In the genomic region with DNA sequence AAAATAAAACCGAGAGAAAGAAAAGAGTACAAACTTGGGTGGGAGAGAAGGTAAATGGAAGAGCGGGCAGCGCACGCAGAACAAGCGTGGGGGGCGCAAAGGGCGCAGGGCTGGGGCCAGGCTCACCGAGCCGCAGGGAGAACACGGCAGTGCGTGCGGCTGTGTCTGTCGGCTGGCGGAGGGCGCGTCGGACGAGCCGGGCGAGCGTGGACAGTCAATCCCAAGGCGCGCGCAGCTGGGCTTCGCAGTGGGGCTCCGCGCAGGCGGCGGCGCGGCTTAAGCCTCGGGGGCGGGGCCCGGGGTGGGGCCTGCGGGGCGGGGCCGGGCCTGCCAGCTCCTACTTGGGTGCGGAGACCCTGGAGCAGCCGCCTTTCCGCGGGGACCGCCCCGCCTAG, we compare ENCODE assay signal across 8 cellular contexts. TPM values are rescaled to one million over a fixed set of nuclear protein-coding genes. Genes with fewer than 3 reads are reported as not detected.
A peak's percentile ranks its signal among the peaks of the same experiment; 100 is the strongest.
DNase-seq lines count a peak whose midpoint lies in the region; ATAC-seq, FAIRE-seq and TF ChIP-seq lines count a peak whose summit lies in the region.

A gene with protein sequence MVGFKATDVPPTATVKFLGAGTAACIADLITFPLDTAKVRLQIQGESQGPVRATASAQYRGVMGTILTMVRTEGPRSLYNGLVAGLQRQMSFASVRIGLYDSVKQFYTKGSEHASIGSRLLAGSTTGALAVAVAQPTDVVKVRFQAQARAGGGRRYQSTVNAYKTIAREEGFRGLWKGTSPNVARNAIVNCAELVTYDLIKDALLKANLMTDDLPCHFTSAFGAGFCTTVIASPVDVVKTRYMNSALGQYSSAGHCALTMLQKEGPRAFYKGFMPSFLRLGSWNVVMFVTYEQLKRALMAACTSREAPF (minus strand): TSS at position 249 of the 395 bp plus-strand sequence. CDS start 4,465 bp downstream, outside the sequence.

- H4K20me1 ChIP-seq in HepG2 (ENCODE audit: insufficient read depth, low read length) = no peaks in the 10 kb centered on the region

- no peaks in the 10 kb centered on the region for H3K27me3 ChIP-seq in HepG2 (ENCODE audit: control insufficient read depth in 1 of 2, insufficient read depth in 2 of 2, low read length in 2 of 2)

- POLR2A ChIA-PET in HepG2 (lab: Yijun Ruan, JAX) = interaction anchor here (0.8 to 4.9 kb wide), 8 partner anchors 9 to 511 kb away, joined by 3 to 32 read pairs (median 3); a partner anchor contains a TSS

- FAIRE-seq in HepG2 (lab: Jason Lieb, UNC) = no peak

- WGBS in HepG2 (ENCODE audit: low lambda C conversion rate) = 55% methylated on average over 13 of the region's 43 CpGs

- peaks cover 7 to 22% of the 10 kb centered on the region in 2 experiments; a peak in 4 of 5 replicates for H3K36me3 ChIP-seq in HepG2 (replicated peaks in 1 of 2; ENCODE audit: control insufficient read depth in 1 of 2, insufficient read depth in 2 of 2, low read length in 2 of 2)

- TF ChIP-seq EP300 in HepG2 (IDR thresholded peaks at IDR 0.05; ENCODE audit: low read depth in 2 of 2, low read length in 2 of 2) (no peak), HepG2 (CRISPR knock-in tag; IDR thresholded peaks at IDR 0.05; ENCODE audit: borderline replicate concordance) (no peak)

- peaks cover 3% of the 10 kb centered on the region for H3K79me2 ChIP-seq in HepG2 (ENCODE audit: insufficient read depth, low read length)

- DNase-seq in AG08395 (ENCODE audit: low spot score) (peak; percentile 90), NCI-H510A (lab: John Stamatoyannopoulos, UW) (peak; percentile 85), dedifferentiated amniotic fluid mesenchymal stem cell (ENCODE audit: extremely low spot score) (peak; percentile 23), HepG2 (ENCODE audit: low spot score) (no peak)
- peak; percentile 74 to 78 for DNase-seq in activated CD4-positive, alpha-beta T cell treated with anti-CD3 and anti-CD28 coated beads for 4 hours
- peak; percentile 81 to 87 for DNase-seq in stimulated activated CD4-positive, alpha-beta T cell treated with anti-CD3 and anti-CD28 coated beads, Interleukin-2, amount 100 ng/mL, for 48 hours

- peak; percentile 39 for ATAC-seq in HG03175 (IDR thresholded peaks at IDR 0.05; ENCODE audit: unreplicated experiment)
- ATAC-seq in HepG2 = peak; percentile 81

- peak within 1 kb of the TSS; percentile 76 for H3K9ac ChIP-seq in HepG2 (ENCODE audit: insufficient read depth, low read depth, low read length)

- peaks cover 47% of the 10 kb centered on the region for H3K4me1 ChIP-seq in HepG2 (ENCODE audit: insufficient read depth, low read length)

- CTCF ChIA-PET in HepG2 (lab: Yijun Ruan, JAX; ENCODE audit: low intra/inter-chr PET ratio, low total read pairs) = no interaction called here

- peak within 1 kb of the TSS; percentile 77 for H2AFZ ChIP-seq in HepG2 (ENCODE audit: low read length)

- TF ChIP-seq CTCF in HepG2 (CRISPR knock-in tag; IDR thresholded peaks at IDR 0.05) = no peak

- H3K9me3 ChIP-seq in HepG2 (ENCODE audit: low read length) = no peaks in the 10 kb centered on the region

- peak within 1 kb of the TSS; percentile 71 to 93 (median 86) for H3K4me3 ChIP-seq in HepG2 (replicated peaks in 1 of 3; ENCODE audit: insufficient read depth in 1 of 3, low read depth in 2 of 3, low read length in 3 of 3)

- in situ Hi-C loops in GM18951 (cut with MboI; ENCODE audit: low sequenced_read_pairs, unreplicated experiment) = no loop called here
- in situ Hi-C loops in HepG2 (cut with HindIII; ENCODE audit: extremely low pct_ligation_motif_present, low pct_unique_long_range_greater_than_20kb) = no loop called here

- TF ChIP-seq RAD21 in HepG2 (CRISPR knock-in tag; IDR thresholded peaks at IDR 0.05) = no peak

- no TSS peak for BruUV-seq in HepG2 (replicated peaks; lab: Mats Ljungman, UMichigan)

- peak within 1 kb of the TSS; percentile 100 for H3K4me2 ChIP-seq in HepG2 (ENCODE audit: low read depth, low read length)

- peak within 1 kb of the TSS; percentile 91 for H3K27ac ChIP-seq in HepG2 (ENCODE audit: extremely low read length, insufficient read depth, low read length)

- intact Hi-C loops in HepG2 (cut with micrococcal nuclease; ENCODE audit: unreplicated experiment) = no loop called here

- peak; percentile 95 for TF ChIP-seq POLR2A in GM18951 (IDR thresholded peaks at IDR 0.05; ENCODE audit: extremely low read depth, insufficient read depth, insufficient read length)
- peak in 1 of 2 experiments; percentile 60; a peak in 1 of 4 replicates for TF ChIP-seq POLR2A in HepG2 (IDR thresholded peaks at IDR 0.05; ENCODE audit: insufficient read depth in 1 of 2, low read depth in 2 of 2, low read length in 2 of 2)

TF ChIP-seq in HepG2, 621 proteins besides CTCF, POLR2A, EP300 and RAD21 (continues in another document):
- no peak for TF ChIP-seq MAFK (conservative IDR thresholded peaks at IDR 0.05 in 1 of 2, IDR thresholded peaks at IDR 0.05 in 1 of 2; ENCODE audit: low read length in 2 of 2)
- TF ChIP-seq FOXP1 (IDR thresholded peaks at IDR 0.05) = no peak
- TF ChIP-seq FOXP1 (CRISPR knock-in tag; IDR thresholded peaks at IDR 0.05) = no peak
- TF ChIP-seq, protein P1, sequence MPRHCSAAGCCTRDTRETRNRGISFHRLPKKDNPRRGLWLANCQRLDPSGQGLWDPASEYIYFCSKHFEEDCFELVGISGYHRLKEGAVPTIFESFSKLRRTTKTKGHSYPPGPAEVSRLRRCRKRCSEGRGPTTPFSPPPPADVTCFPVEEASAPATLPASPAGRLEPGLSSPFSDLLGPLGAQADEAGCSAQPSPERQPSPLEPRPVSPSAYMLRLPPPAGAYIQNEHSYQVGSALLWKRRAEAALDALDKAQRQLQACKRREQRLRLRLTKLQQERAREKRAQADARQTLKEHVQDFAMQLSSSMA (CRISPR knock-in tag; IDR thresholded peaks at IDR 0.05) = no peak

RNA-seq across cellular contexts. Expression of the gene that starts here (rescaled TPM):
- total RNA-seq in HepG2 (2016; rRNA removed; fragmentation: Illumina TruSeq; extraction: Trizol) = 3.2 and 5.5 TPM in 2 replicates
- 2.4 TPM in 2 replicates for total RNA-seq in HepG2 (2016; cell fraction: cytosol; rRNA removed; fragmentation: Illumina TruSeq; extraction: Trizol; ENCODE audit: low read depth)
- total RNA-seq in HepG2 (2016; cell fraction: insoluble cytoplasmic fraction; rRNA removed; fragmentation: Illumina TruSeq; extraction: Trizol) = 3.2 and 3.4 TPM in 2 replicates
- 5.5 and 5.9 TPM in 2 replicates for total RNA-seq in HepG2 (2016; cell fraction: membrane; rRNA removed; fragmentation: Illumina TruSeq; extraction: Trizol)
- total RNA-seq in HepG2 (2016; cell fraction: nucleus; rRNA removed; fragmentation: Illumina TruSeq; extraction: Trizol) = 6.8 and 8.8 TPM in 2 replicates
- polyA plus RNA-seq in HepG2 (2011; rRNA removed) = 2.7 TPM in 2 replicates
- 3.8 and 4.1 TPM in 2 replicates for polyA plus RNA-seq in HepG2 (2011; cell fraction: cytosol; rRNA removed)
- 3.8 and 5.1 TPM in 2 replicates for polyA plus RNA-seq in HepG2 (2011; cell fraction: nucleus; rRNA removed)
- 4.1 and 7.4 TPM in 2 replicates for polyA plus RNA-seq in HepG2 (2012)
- polyA plus RNA-seq in HepG2 (2016; cell fraction: cytosol; fragmentation: Illumina TruSeq; extraction: Trizol; ENCODE audit: low read depth) = 4.9 and 6.3 TPM in 2 replicates
- polyA plus RNA-seq in HepG2 (2016; cell fraction: insoluble cytoplasmic fraction; fragmentation: Illumina TruSeq; extraction: Trizol; ENCODE audit: low read depth) = 7.6 and 11.9 TPM in 2 replicates
- 11.8 and 12.1 TPM in 2 replicates for polyA plus RNA-seq in HepG2 (2016; cell fraction: membrane; fragmentation: Illumina TruSeq; extraction: Trizol; ENCODE audit: low read depth)
- 4.9 and 6.3 TPM in 2 replicates for polyA plus RNA-seq in HepG2 (2016; cell fraction: nucleus; fragmentation: Illumina TruSeq; extraction: Trizol; ENCODE audit: insufficient read depth, low read depth)
- polyA minus RNA-seq in HepG2 (2011; rRNA and poly(A)+ RNA removed; ENCODE audit: low replicate concordance) = 10.6 and 155 TPM in 2 replicates
- 4.4 and 5.2 TPM in 2 replicates for polyA minus RNA-seq in HepG2 (2011; cell fraction: cytosol; rRNA and poly(A)+ RNA removed)
- polyA minus RNA-seq in HepG2 (2011; cell fraction: nucleus; rRNA and poly(A)+ RNA removed) = 9.1 and 17.2 TPM in 2 replicates
